12 cellular contexts compared by ENCODE assay signal in genomic region chr3:191296041-191296541, GRCh38. TPM values are rescaled to one million over a fixed set of nuclear protein-coding genes. Genes with fewer than 3 reads are reported as not detected.
DNase-seq lines count a peak whose midpoint lies in the region; ATAC-seq and TF ChIP-seq lines count a peak whose summit lies in the region.
"Had no signal": no experiment of that assay in that cellular context is flagged by ENCODE, and none has a peak within 500 bp of the region (broad histone marks: within the 10 kb centered on the region; RNA-seq: fewer than 3 reads in every experiment).

No MANE protein-coding gene starts in this region.

- in situ Hi-C loops in GM13977 (cut with MboI; ENCODE audit: low pct_unique_long_range_greater_than_20kb, low sequenced_read_pairs, unreplicated experiment), result no loop called here

- TF ChIP-seq CTCF in GM13977 (IDR thresholded peaks at IDR 0.05; ENCODE audit: extremely low read depth, insufficient read depth, missing control alignments), result no peak

- intact Hi-C loops in cardiac septum (cut with DNase I), result no loop called here

- DNase-seq in CD1c-positive myeloid dendritic cell (ENCODE audit: extremely low spot score), result peak; percentile 53
- peak; percentile 94 for DNase-seq in NOMO-1 treated with DMSO at 0.1 percent for 48 hours (lab: John Stamatoyannopoulos, UW; ENCODE audit: unreplicated experiment)
- no peak for DNase-seq in NCI-H1417 treated with DMSO at 0.1 percent for 48 hours (lab: John Stamatoyannopoulos, UW)
- DNase-seq in GM13977 (ENCODE audit: low spot score), result no peak
- no peak for DNase-seq in cardiac septum (ENCODE audit: low spot score)
- no peak for DNase-seq in islet precursor cell
- DNase-seq: activated CD4-positive, alpha-beta T cell treated with anti-CD3 and anti-CD28 coated beads, Interleukin-2, amount 50 U/mL, for 1 hour; GM23248; NCI-H2081 had no signal

- ATAC-seq in GM19351 (IDR thresholded peaks at IDR 0.05; ENCODE audit: unreplicated experiment) (peak; percentile 78), HG02973 (IDR thresholded peaks at IDR 0.05; ENCODE audit: unreplicated experiment) (peak; percentile 86)

RNA-seq across cellular contexts. Expression of gene CCDC50, which starts 33.1 kb away (rescaled TPM):
- 51.0 TPM for total RNA-seq in cardiac septum

RNA-seq across cellular contexts. Expression of gene UTS2B, which starts 34.2 kb away (rescaled TPM):
- total RNA-seq in cardiac septum, result not detected
- total RNA-seq: cardiac muscle cell had no signal

Comparison
In these comparisons a context has a peak if more than half of its experiments do, and no peak if none do; other contexts are left out.
1. DNase-seq: peak in CD1c-positive myeloid dendritic cell (single experiment) and NOMO-1 treated with DMSO at 0.1 percent for 48 hours (single experiment); none in NCI-H1417 treated with DMSO at 0.1 percent for 48 hours (single experiment), GM13977 (single experiment), cardiac septum (single experiment) and islet precursor cell (single experiment).